ENCODE assay signal across 8 cellular contexts in genomic region chr13:111153279-111153976, GRCh38. TPM values are rescaled to one million over a fixed set of nuclear protein-coding genes. Genes with fewer than 3 reads are reported as not detected.
DNase-seq lines count a peak whose midpoint lies in the region; ATAC-seq and TF ChIP-seq lines count a peak whose summit lies in the region.

No MANE protein-coding gene starts in this region.

- H3K4me2 ChIP-seq in BLaER1 treated with 17β-estradiol and CSF1 and Interleukin-3, amounts not matched to agents 10 nM and 100 nM = peak overlapping the region; percentile 79 to 97 (median 91)

- DNase-seq in GM19240 (ENCODE audit: insufficient read length, low spot score) (peak; percentile 87), NCI-H526 (lab: John Stamatoyannopoulos, UW) (peak; percentile 86 to 96), cortex of kidney (lab: John Stamatoyannopoulos, UW) (peak; percentile 63), left lung (peak; percentile 92 to 96)
- DNase-seq in activated CD4-positive, alpha-beta T cell treated with anti-CD3 and anti-CD28 coated beads, Interleukin-2, amount 10 ng/mL, durations not matched to agents 7 days and 5 days = peak; percentile 92
- peak; percentile 90 for DNase-seq in stimulated activated CD4-positive, alpha-beta T cell treated with anti-CD3 and anti-CD28 coated beads, Interleukin-2, amount 100 ng/mL, for 4 hours (ENCODE audit: low read depth)

- H3K27me3 ChIP-seq in BLaER1 treated with 17β-estradiol and CSF1 and Interleukin-3, amounts not matched to agents 10 nM and 100 nM = no peaks in the 10 kb centered on the region
- H3K27me3 ChIP-seq in left lung = no peaks in the 10 kb centered on the region

- peaks cover 22 to 49% (median 32%) of the 10 kb centered on the region in 10 experiments for H3K4me1 ChIP-seq in BLaER1 treated with 17β-estradiol and CSF1 and Interleukin-3, amounts not matched to agents 10 nM and 100 nM
- H3K4me1 ChIP-seq in left lung = peaks cover 0 to 50% of the 10 kb centered on the region in 2 donors

- peak overlapping the region; percentile 84 to 96 (median 93) for H3K27ac ChIP-seq in BLaER1 treated with 17β-estradiol and CSF1 and Interleukin-3, amounts not matched to agents 10 nM and 100 nM
- H3K27ac ChIP-seq in left lung = peak overlapping the region; percentile 97 to 98

- ATAC-seq in HG03457 (IDR thresholded peaks at IDR 0.05; ENCODE audit: unreplicated experiment) (peak; percentile 86), left lung (peak; percentile 96)

- intact Hi-C loops in left lung (cut with DNase I) = no loop called here

- peak overlapping the region; percentile 79 to 93 (median 86) for H3K4me3 ChIP-seq in BLaER1 treated with 17β-estradiol and CSF1 and Interleukin-3, amounts not matched to agents 10 nM and 100 nM
- H3K4me3 ChIP-seq in left lung = peak overlapping the region; percentile 77 to 86

- peak overlapping the region; percentile 86 to 97 (median 94) for H3K9ac ChIP-seq in BLaER1 treated with 17β-estradiol and CSF1 and Interleukin-3, amounts not matched to agents 10 nM and 100 nM

- H3K27ac Mint-ChIP-seq in activated CD4-positive, alpha-beta T cell treated with anti-CD3 and anti-CD28 coated beads, Interleukin-2, amount 10 ng/mL, durations not matched to agents 7 days and 5 days = peak overlapping the region; percentile 95

- POLR2A ChIA-PET in activated CD4-positive, alpha-beta T cell treated with anti-CD3 and anti-CD28 coated beads, Interleukin-2, amount 10 ng/mL, durations not matched to agents 7 days and 5 days (lab: Charles Lee) = no interaction called here

- H3K9me3 Mint-ChIP-seq in activated CD4-positive, alpha-beta T cell treated with anti-CD3 and anti-CD28 coated beads, Interleukin-2, amount 10 ng/mL, durations not matched to agents 7 days and 5 days = no peaks in the 10 kb centered on the region

- peaks cover 0 to 14% (median 4%) of the 10 kb centered on the region in 11 experiments; a peak in 16 of 22 replicates for H3K36me3 ChIP-seq in BLaER1 treated with 17β-estradiol and CSF1 and Interleukin-3, amounts not matched to agents 10 nM and 100 nM
- H3K36me3 ChIP-seq in left lung = no peaks in the 10 kb centered on the region

- H3K36me3 Mint-ChIP-seq in activated CD4-positive, alpha-beta T cell treated with anti-CD3 and anti-CD28 coated beads, Interleukin-2, amount 10 ng/mL, durations not matched to agents 7 days and 5 days (ENCODE audit: low read depth) = peaks cover 10% of the 10 kb centered on the region

- H3K9me3 ChIP-seq in BLaER1 treated with 17β-estradiol and CSF1 and Interleukin-3, amounts not matched to agents 10 nM and 100 nM (replicated peaks in 1 of 11) = no peaks in the 10 kb centered on the region
- H3K9me3 ChIP-seq in left lung = no peaks in the 10 kb centered on the region

- H3K4me3 Mint-ChIP-seq in activated CD4-positive, alpha-beta T cell treated with anti-CD3 and anti-CD28 coated beads, Interleukin-2, amount 10 ng/mL, durations not matched to agents 7 days and 5 days = peak overlapping the region; percentile 95

- H3K4me1 Mint-ChIP-seq in activated CD4-positive, alpha-beta T cell treated with anti-CD3 and anti-CD28 coated beads, Interleukin-2, amount 10 ng/mL, durations not matched to agents 7 days and 5 days = peaks cover 32% of the 10 kb centered on the region

- H3K27me3 Mint-ChIP-seq in activated CD4-positive, alpha-beta T cell treated with anti-CD3 and anti-CD28 coated beads, Interleukin-2, amount 10 ng/mL, durations not matched to agents 7 days and 5 days = peaks cover 23% of the 10 kb centered on the region

- H4K20me1 ChIP-seq in BLaER1 treated with 17β-estradiol and CSF1 and Interleukin-3, amounts not matched to agents 10 nM and 100 nM = peaks cover 0 to 44% (median 23%) of the 10 kb centered on the region in 11 experiments; a peak in 14 of 22 replicates

- CTCF ChIA-PET in activated CD4-positive, alpha-beta T cell treated with anti-CD3 and anti-CD28 coated beads, Interleukin-2, amount 10 ng/mL, durations not matched to agents 7 days and 5 days (lab: Charles Lee) = no interaction called here

- TF ChIP-seq CTCF in left lung (IDR thresholded peaks at IDR 0.05) = no peak

RNA-seq across cellular contexts. Expression of gene ARHGEF7, which starts 38.3 kb away (rescaled TPM):
- 10 to 100 TPM; 64.5 to 72.2 TPM for total RNA-seq in activated CD4-positive, alpha-beta T cell treated with anti-CD3 and anti-CD28 coated beads, Interleukin-2, amount 10 ng/mL, durations not matched to agents 7 days and 5 days
- total RNA-seq in left lung = 10 to 100 TPM; 52.8 to 54.0 TPM

Comparison
In these comparisons a context has a peak if more than half of its experiments do, and no peak if none do; other contexts are left out.
1. Peak in every context shown above with its lines: DNase-seq, ATAC-seq, H3K4me3 ChIP-seq and H3K27ac ChIP-seq.